In the genomic region with DNA sequence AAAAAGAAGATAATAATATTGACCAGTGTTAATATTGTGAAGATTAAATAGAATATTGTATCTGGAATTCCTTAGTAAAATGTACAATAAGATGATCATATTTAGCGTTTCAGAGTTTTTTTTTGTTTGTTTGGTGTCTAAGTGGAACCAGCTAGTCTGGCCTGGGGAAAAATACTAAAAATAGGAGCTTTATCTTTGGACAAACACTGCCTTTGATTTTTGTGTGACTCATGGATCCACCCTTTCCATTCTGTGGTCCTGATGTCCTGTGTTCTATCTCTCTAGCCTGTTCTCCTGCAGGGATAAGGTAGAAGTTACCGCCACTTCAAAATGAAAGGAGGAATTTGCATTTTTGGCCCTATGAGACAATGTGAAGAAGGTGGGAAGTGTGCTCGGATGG, we compare ENCODE assay signal across 8 cellular contexts.
"Had no signal": no experiment of that assay in that cellular context is flagged by ENCODE, and none has a peak within 500 bp of the region (broad histone marks: within the 10 kb centered on the region; RNA-seq: fewer than 3 reads in every experiment).

No MANE protein-coding gene starts in this region.

- H3K36me3 ChIP-seq: HAP-1 had no signal

- H3K9me3 ChIP-seq: HAP-1 had no signal

- DNase-seq: GM23248, GOT3, H7, HFFc6 had no signal

- ATAC-seq: HCT116, HepG2 had no signal

- H3K4me1 ChIP-seq: HAP-1 had no signal

- H3K9ac ChIP-seq: GM23248 had no signal

- H2AFZ ChIP-seq: GM23248 had no signal

- FAIRE-seq: HepG2 had no signal

- H3K27ac ChIP-seq: GM23248, HL-60 had no signal

- H3K4me3 ChIP-seq: GM23248, HAP-1 had no signal
